Comparison of ENCODE assay signal across 8 cellular contexts in the genomic region with DNA sequence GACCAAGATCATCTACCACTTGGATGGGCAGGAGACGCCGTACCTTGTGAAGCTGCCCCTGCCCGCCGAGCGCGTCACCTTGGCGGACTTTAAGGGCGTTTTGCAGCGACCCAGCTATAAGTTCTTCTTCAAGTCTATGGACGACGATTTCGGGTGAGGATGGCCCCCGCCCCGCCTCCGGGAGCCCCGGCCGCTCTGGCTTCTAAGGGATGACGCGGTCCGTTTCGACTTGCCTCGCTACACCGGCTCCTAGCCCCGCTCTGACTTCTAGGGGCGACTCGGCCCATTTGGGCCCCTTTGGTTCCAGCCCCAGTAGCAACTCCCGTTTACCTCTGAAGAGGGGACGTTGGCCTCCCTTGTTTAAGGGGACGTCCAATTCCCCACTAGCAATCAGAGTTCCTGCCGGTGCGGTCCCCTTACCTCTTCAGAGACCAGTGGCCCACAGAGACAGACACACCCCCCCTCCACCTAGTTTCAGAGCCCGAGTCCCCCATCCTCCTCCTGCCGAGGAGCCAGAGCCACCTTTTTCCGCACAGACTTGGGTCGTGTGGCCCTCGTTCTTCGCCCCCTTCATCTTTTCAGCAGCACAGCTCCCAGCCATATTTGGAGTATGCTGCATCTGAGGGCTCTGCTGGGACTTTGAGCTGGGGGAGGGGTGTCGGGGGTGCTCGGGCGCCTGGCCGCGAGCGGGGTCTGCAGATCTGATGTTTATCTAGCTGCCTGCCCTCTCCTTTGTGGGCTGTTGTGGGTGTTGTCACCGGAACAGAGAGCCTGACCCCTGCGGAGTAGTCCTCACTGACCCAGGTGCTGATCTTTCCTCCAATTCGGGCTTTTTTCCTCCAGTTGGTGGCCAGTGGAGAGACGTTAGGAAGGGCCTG. TPM values are rescaled to one million over a fixed set of nuclear protein-coding genes. Genes with fewer than 3 reads are reported as not detected.
A peak's percentile ranks its signal among the peaks of the same experiment; 100 is the strongest.
DNase-seq lines count a peak whose midpoint lies in the region; ATAC-seq, FAIRE-seq and TF ChIP-seq lines count a peak whose summit lies in the region.

No MANE protein-coding gene starts in this region.

- no peaks in the 10 kb centered on the region for H3K9me2 ChIP-seq in hepatocyte (replicated peaks; ENCODE audit: insufficient read depth)

- H3K27ac ChIP-seq in SJSA1 = peak overlapping the region; percentile 63; the same call in 1 of the 2 replicates
- peak overlapping the region; percentile 94 for H3K27ac ChIP-seq in hepatocyte
- H3K27ac ChIP-seq in gastrocnemius medialis = peak overlapping the region; percentile 89 to 97 (median 94)

- H3K4me2 ChIP-seq in hepatocyte = peak overlapping the region; percentile 96

- WGBS in hepatocyte (ENCODE audit: low lambda C conversion rate, missing lambda C conversion rate) = 2% methylated on average over 44 of the region's 47 CpGs

- H2AFZ ChIP-seq in hepatocyte = peak overlapping the region; percentile 52

- peaks cover 40% of the 10 kb centered on the region for H4K20me1 ChIP-seq in hepatocyte (ENCODE audit: insufficient read depth, poor library complexity, severe bottlenecking)

- H3K36me3 Mint-ChIP-seq in activated naive CD8-positive, alpha-beta T cell treated with anti-CD3 and anti-CD28 coated beads, Interleukin-2, amount 50 U/mL, for 24 hours (ENCODE audit: low read depth) = peaks cover 5% of the 10 kb centered on the region

- peaks cover 30% of the 10 kb centered on the region for H3K4me1 Mint-ChIP-seq in activated naive CD8-positive, alpha-beta T cell treated with anti-CD3 and anti-CD28 coated beads, Interleukin-2, amount 50 U/mL, for 24 hours

- no peaks in the 10 kb centered on the region for H3K9me3 Mint-ChIP-seq in activated naive CD8-positive, alpha-beta T cell treated with anti-CD3 and anti-CD28 coated beads, Interleukin-2, amount 50 U/mL, for 24 hours

- H3K4me1 ChIP-seq in SJSA1 (replicated peaks) (peaks cover 35% of the 10 kb centered on the region), hepatocyte (ENCODE audit: insufficient read depth) (peaks cover 37% of the 10 kb centered on the region), gastrocnemius medialis (peaks cover 50 to 61% of the 10 kb centered on the region in 2 donors)

- H3K36me3 ChIP-seq in SJSA1 = peaks cover 17% of the 10 kb centered on the region
- H3K36me3 ChIP-seq in hepatocyte (replicated peaks; ENCODE audit: insufficient read depth, low read depth) = no peaks in the 10 kb centered on the region
- no peaks in the 10 kb centered on the region for H3K36me3 ChIP-seq in gastrocnemius medialis

- peak overlapping the region; percentile 96 for H3K4me3 Mint-ChIP-seq in activated naive CD8-positive, alpha-beta T cell treated with anti-CD3 and anti-CD28 coated beads, Interleukin-2, amount 50 U/mL, for 24 hours

- in situ Hi-C loops in gastrocnemius medialis (cut with MboI; ENCODE audit: low sequenced_read_pairs in 4 of 4) = no loop called here

- no peak for FAIRE-seq in frontal cortex (lab: Jason Lieb, UNC)

- intact Hi-C loops in gastrocnemius medialis (cut with DNase I; ENCODE audit: low total_unique reads) = loop anchor here (1.0 to 5.0 kb wide), 5 partner anchors 19 to 519 kb away; a partner anchor contains a TSS

- ATAC-seq in HG03025 (IDR thresholded peaks at IDR 0.05; ENCODE audit: low FRiP score, unreplicated experiment) = peak; percentile 25
- peak; percentile 55 for ATAC-seq in activated naive CD8-positive, alpha-beta T cell treated with anti-CD3 and anti-CD28 coated beads, Interleukin-2, amount 50 U/mL, for 24 hours
- peak; percentile 41 to 53 for ATAC-seq in gastrocnemius medialis

- H3K9me3 ChIP-seq in SJSA1 (replicated peaks) (no peaks in the 10 kb centered on the region), hepatocyte (ENCODE audit: low read depth) (no peaks in the 10 kb centered on the region), gastrocnemius medialis (no peaks in the 10 kb centered on the region)

- peaks cover 69% of the 10 kb centered on the region for H3K79me2 ChIP-seq in hepatocyte

- no peaks in the 10 kb centered on the region for H3K27me3 ChIP-seq in SJSA1 (replicated peaks)
- no peaks in the 10 kb centered on the region for H3K27me3 ChIP-seq in hepatocyte
- H3K27me3 ChIP-seq in gastrocnemius medialis = no peaks in the 10 kb centered on the region

- DNase-seq in NK-92 treated with Interleukin-12 subunit alpha and Interleukin-12 subunit beta, amount 100 ng/mL, for 24 hours (lab: John Stamatoyannopoulos, UW) = peak; percentile 25
- DNase-seq in NK-92 (lab: John Stamatoyannopoulos, UW; ENCODE audit: unreplicated experiment) = no peak
- DNase-seq in SJSA1 (ENCODE audit: low read depth in 1 of 2, low spot score in 2 of 2) = peak in 1 of 2 experiments; percentile 51
- DNase-seq in activated naive CD8-positive, alpha-beta T cell treated with anti-CD3 and anti-CD28 coated beads, Interleukin-2, amount 50 U/mL, for 24 hours = peak; percentile 59
- peak; percentile 52 for DNase-seq in hepatocyte (ENCODE audit: low spot score)
- DNase-seq in gastrocnemius medialis = no peak
- DNase-seq in frontal cortex (ENCODE audit: low spot score in 2 of 2) = no peak

- no peak for TF ChIP-seq POLR2A in gastrocnemius medialis (IDR thresholded peaks at IDR 0.05)

- TF ChIP-seq CTCF in hepatocyte (IDR thresholded peaks at IDR 0.05; ENCODE audit: poor library complexity) (no peak), gastrocnemius medialis (IDR thresholded peaks at IDR 0.05 in 4 of 5, conservative IDR thresholded peaks at IDR 0.05 in 1 of 5) (no peak)

- H3K4me3 ChIP-seq in SJSA1 (peak overlapping the region; percentile 92), hepatocyte (peak overlapping the region; percentile 100), gastrocnemius medialis (peak overlapping the region; percentile 83 to 99 (median 94))

- H3K27me3 Mint-ChIP-seq in activated naive CD8-positive, alpha-beta T cell treated with anti-CD3 and anti-CD28 coated beads, Interleukin-2, amount 50 U/mL, for 24 hours = no peaks in the 10 kb centered on the region

- H3K27ac Mint-ChIP-seq in activated naive CD8-positive, alpha-beta T cell treated with anti-CD3 and anti-CD28 coated beads, Interleukin-2, amount 50 U/mL, for 24 hours = peak overlapping the region; percentile 82

RNA-seq across cellular contexts. Expression of a gene that starts 0.7 kb away (rescaled TPM):
- total RNA-seq in SJSA1 (2014; rRNA removed; shearing (Covaris generic)) = 32.2 and 33.6 TPM in 2 replicates
- total RNA-seq in hepatocyte (45.9 and 49.1 TPM in 2 replicates), gastrocnemius medialis (10 to 100 TPM; 36.5 to 58.1 (median 48.0) TPM), frontal cortex (34.6 TPM)
- 121 and 154 TPM in 2 replicates for polyA plus RNA-seq in hepatocyte

RNA-seq across cellular contexts. Expression of a gene that starts 18.8 kb away (rescaled TPM):
- 282 and 609 TPM in 2 replicates for total RNA-seq in SJSA1 (2014; rRNA removed; shearing (Covaris generic))
- total RNA-seq in hepatocyte (222 and 243 TPM in 2 replicates), gastrocnemius medialis (100 to 1,000 TPM; 110 to 132 (median 117) TPM), frontal cortex (344 TPM)
- 389 and 436 TPM in 2 replicates for polyA plus RNA-seq in hepatocyte

RNA-seq across cellular contexts. Expression of a gene that starts 20.7 kb away (rescaled TPM):
- 49.5 and 62.3 TPM in 2 replicates for total RNA-seq in SJSA1 (2014; rRNA removed; shearing (Covaris generic))
- total RNA-seq in hepatocyte (34.6 and 35.0 TPM in 2 replicates), gastrocnemius medialis (10 to 100 TPM; 42.6 to 56.8 (median 53.4) TPM), frontal cortex (42.8 TPM)
- polyA plus RNA-seq in hepatocyte = 35.6 and 41.0 TPM in 2 replicates

RNA-seq across cellular contexts. Expression of a gene that starts 30.1 kb away (rescaled TPM):
- total RNA-seq in SJSA1 (2014; rRNA removed; shearing (Covaris generic)) = 19.2 and 28.7 TPM in 2 replicates
- total RNA-seq in hepatocyte (31.6 and 33.1 TPM in 2 replicates), gastrocnemius medialis (10 to 100 TPM; 52.6 to 96.4 (median 63.2) TPM), frontal cortex (47.3 TPM)
- 62.7 and 68.8 TPM in 2 replicates for polyA plus RNA-seq in hepatocyte

RNA-seq across cellular contexts. Expression of a gene that starts 59.0 kb away (rescaled TPM):
- not detected in 2 replicates for total RNA-seq in SJSA1 (2014; rRNA removed; shearing (Covaris generic))
- not detected in 2 replicates for total RNA-seq in hepatocyte
- not detected in 2 replicates for polyA plus RNA-seq in hepatocyte
- total RNA-seq in gastrocnemius medialis = not detected
- not detected for total RNA-seq in frontal cortex

Comparison
In these comparisons a context has a peak if more than half of its experiments do, and no peak if none do; other contexts are left out.
1. DNase-seq: peak in NK-92 treated with Interleukin-12 subunit alpha and Interleukin-12 subunit beta, amount 100 ng/mL, for 24 hours (single experiment), activated naive CD8-positive, alpha-beta T cell treated with anti-CD3 and anti-CD28 coated beads, Interleukin-2, amount 50 U/mL, for 24 hours (single experiment) and hepatocyte (single experiment); none in NK-92 (single experiment), gastrocnemius medialis (0 of 2) and frontal cortex (0 of 2).
2. Peak in every context shown above with its lines, with median percentiles within 50 percentile points of each other: ATAC-seq, H3K27ac ChIP-seq and H3K4me3 ChIP-seq.